In genomic region chr13:65453982-65454381, GRCh38 we compare ENCODE assay signal across 14 cellular contexts.
DNase-seq lines count a peak whose midpoint lies in the region; ATAC-seq and TF ChIP-seq lines count a peak whose summit lies in the region.
"Had no signal": no experiment of that assay in that cellular context is flagged by ENCODE, and none has a peak within 500 bp of the region (broad histone marks: within the 10 kb centered on the region; RNA-seq: fewer than 3 reads in every experiment).

No MANE protein-coding gene starts in this region.

- ATAC-seq in GM19463 (IDR thresholded peaks at IDR 0.05; ENCODE audit: unreplicated experiment), result peak; percentile 52
- no peak for ATAC-seq in HG02840 (IDR thresholded peaks at IDR 0.05; ENCODE audit: low FRiP score, unreplicated experiment)
- ATAC-seq: T-cell had no signal

- no peak for TF ChIP-seq CTCF in MM.1S (IDR thresholded peaks at IDR 0.05; ENCODE audit: low read length)
- TF ChIP-seq CTCF in right atrium auricular region (IDR thresholded peaks at IDR 0.05), result no peak

- no peaks in the 10 kb centered on the region for H3K36me3 ChIP-seq in MM.1S (replicated peaks; ENCODE audit: insufficient read depth, low read length)
- no peaks in the 10 kb centered on the region for H3K36me3 ChIP-seq in right atrium auricular region

- no peaks in the 10 kb centered on the region for H4K20me1 ChIP-seq in MM.1S (ENCODE audit: insufficient read depth, low read length)

- in situ Hi-C loops in ACHN (cut with HindIII; ENCODE audit: low pct_ligation_motif_present, low pct_unique_long_range_greater_than_20kb, low sequenced_read_pairs), result no loop called here

- H3K4me1 ChIP-seq in MM.1S (ENCODE audit: low read length), result 0 out of 2 replicates have a peak, but pooled peaks cover 3% of the 10 kb centered on the region
- no peaks in the 10 kb centered on the region for H3K4me1 ChIP-seq in right atrium auricular region

- H3K79me2 ChIP-seq in MM.1S (ENCODE audit: low read length), result no peaks in the 10 kb centered on the region

- no peak overlapping the region for H3K9ac ChIP-seq in MM.1S (ENCODE audit: low read length)

- peaks cover 12% of the 10 kb centered on the region for H3F3A ChIP-seq in MM.1S (ENCODE audit: insufficient read depth, low read length)

- DNase-seq in ACHN (peak; percentile 45), MM.1S (peak; percentile 67), glomerular visceral epithelial cell (ENCODE audit: extremely low spot score) (peak; percentile 39), DMS79 (lab: John Stamatoyannopoulos, UW) (no peak), right atrium auricular region (ENCODE audit: low spot score) (no peak), MV-4-11 (lab: John Stamatoyannopoulos, UW) (no peak)
- DNase-seq: COR-L47, DMS53, NCI-H1105 treated with DMSO at 0.1 percent for 48 hours, NCI-H187 treated with DMSO at 0.1 percent for 48 hours, NCI-H2171 treated with DMSO at 0.1 percent for 48 hours, T-cell had no signal

- no peaks in the 10 kb centered on the region for H3K9me2 ChIP-seq in MM.1S (replicated peaks; ENCODE audit: insufficient read depth, low read length)

- peak overlapping the region; percentile 28; the same call in 1 of the 2 replicates for H3K4me3 ChIP-seq in MM.1S (ENCODE audit: low read length)
- no peak overlapping the region for H3K4me3 ChIP-seq in right atrium auricular region

- no peak overlapping the region for H2AFZ ChIP-seq in MM.1S (ENCODE audit: low read length)

- H3K27me3 ChIP-seq in MM.1S (replicated peaks; ENCODE audit: insufficient read depth, low read length) (no peaks in the 10 kb centered on the region), right atrium auricular region (no peaks in the 10 kb centered on the region)

- peak overlapping the region; percentile 34; the same call in 1 of the 2 replicates for H3K4me2 ChIP-seq in MM.1S (ENCODE audit: low read depth, low read length)

- H3K27ac ChIP-seq in MM.1S (ENCODE audit: low read length), result peak overlapping the region; percentile 73; the same call in 1 of the 2 replicates
- H3K27ac ChIP-seq in right atrium auricular region, result no peak overlapping the region

- H3K9me3 ChIP-seq in MM.1S (replicated peaks; ENCODE audit: insufficient read depth, low read length), result no peaks in the 10 kb centered on the region
- H3K9me3 ChIP-seq in right atrium auricular region, result no peaks in the 10 kb centered on the region

Comparison
In these comparisons a context has a peak if more than half of its experiments do, and no peak if none do; other contexts are left out.
1. DNase-seq: peak in ACHN (single experiment), MM.1S (single experiment) and glomerular visceral epithelial cell (single experiment); none in DMS79 (single experiment), right atrium auricular region (single experiment) and MV-4-11 (single experiment).